In the genomic region with DNA sequence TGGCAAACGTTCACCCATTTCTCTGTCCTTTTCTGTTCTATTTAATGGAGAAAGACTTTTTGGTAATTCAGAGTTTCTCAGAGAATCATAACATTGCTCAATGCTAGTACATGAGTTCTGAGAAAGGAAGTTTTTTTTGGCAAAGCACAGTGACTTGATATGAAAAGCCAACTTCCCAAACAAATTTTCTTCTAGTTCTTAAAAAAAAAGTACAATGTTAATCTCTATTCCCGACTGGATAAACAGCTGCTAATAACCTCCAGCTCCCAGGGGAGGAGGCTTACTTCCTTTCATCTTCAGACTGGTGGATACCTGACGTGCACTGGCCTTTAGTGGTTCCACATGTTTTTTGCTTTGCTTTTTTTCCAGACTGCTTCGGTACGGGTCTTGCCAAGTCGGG, we compare ENCODE assay signal across 13 cellular contexts.
DNase-seq lines count a peak whose midpoint lies in the region; ATAC-seq and TF ChIP-seq lines count a peak whose summit lies in the region.
"Had no signal": no experiment of that assay in that cellular context is flagged by ENCODE, and none has a peak within 500 bp of the region (broad histone marks: within the 10 kb centered on the region; RNA-seq: fewer than 3 reads in every experiment).

No MANE protein-coding gene starts in this region.

- no peak for DNase-seq in Right ventricle myocardium inferior (ENCODE audit: missing footprints)
- no peak for DNase-seq in cardiac septum (ENCODE audit: low spot score)
- DNase-seq in fibroblast of the conjunctiva (ENCODE audit: low read depth) = peak; percentile 62
- DNase-seq in aorta = no peak
- DNase-seq in NCI-H748 (lab: John Stamatoyannopoulos, UW; ENCODE audit: unreplicated experiment) = no peak
- DNase-seq: activated T-cell treated with anti-CD3 and anti-CD28 coated beads, Interleukin-2, amount 50 U/mL, for 1 hour; effector CD8-positive, alpha-beta T cell; NK-92 treated with Interleukin-12 subunit alpha and Interleukin-12 subunit beta, amount 100 ng/mL, for 24 hours; stimulated activated CD4-positive, alpha-beta T cell treated with anti-CD3 and anti-CD28 coated beads, Interleukin-12 subunit alpha, Interleukin-12 subunit beta, amount 100 ng/mL, for 4 hours had no signal

- H3K27ac ChIP-seq in parathyroid adenoma (peak overlapping the region; percentile 47), aorta (ENCODE audit: low read depth in 1 of 2, low read length in 2 of 2) (peak overlapping the region; percentile 94 to 95)

- no peak overlapping the region for H3K4me2 ChIP-seq in parathyroid adenoma (ENCODE audit: low read length)

- intact Hi-C loops in Right ventricle myocardium inferior (cut with DNase I) = loop anchor here (5.0 kb wide), 2 partner anchors 78 to 343 kb away; partner anchors contain the start of gene TCF4
- intact Hi-C loops in cardiac septum (cut with DNase I) = loop anchor here (5.0 kb wide), 1 partner anchor 78 kb away; no protein-coding TSS in a partner anchor
- intact Hi-C loops in aorta (cut with DNase I) = loop anchor here (2.0 to 5.0 kb wide), 4 partner anchors 73 to 343 kb away; partner anchors contain the start of gene TCF4 (in 1 of the 2)

- H3K9me3 ChIP-seq in parathyroid adenoma (ENCODE audit: control insufficient read depth, low read length) = no peaks in the 10 kb centered on the region
- no peaks in the 10 kb centered on the region for H3K9me3 ChIP-seq in aorta (ENCODE audit: control insufficient read depth, low read length)
- H3K9me3 ChIP-seq: HAP-1 had no signal

- H3K36me3 ChIP-seq in parathyroid adenoma (ENCODE audit: control insufficient read depth, insufficient read depth, low read length) (no peaks in the 10 kb centered on the region), aorta (ENCODE audit: control insufficient read depth in 1 of 2, insufficient read depth in 2 of 2, low read length in 1 of 2) (no peaks in the 10 kb centered on the region)
- H3K36me3 ChIP-seq: HAP-1 had no signal

- H3K4me3 ChIP-seq in parathyroid adenoma (ENCODE audit: low read depth, low read length) (no peak overlapping the region), aorta (ENCODE audit: low read length in 2 of 2) (peak overlapping the region in 1 of 2 donors; percentile 3)
- H3K4me3 ChIP-seq: HAP-1 had no signal

- H3K4me1 ChIP-seq in parathyroid adenoma (peaks cover 3% of the 10 kb centered on the region), aorta (ENCODE audit: control insufficient read depth in 1 of 2, insufficient read depth in 2 of 2, low read length in 2 of 2) (peaks cover 3% of the 10 kb centered on the region in 2 donors)
- H3K4me1 ChIP-seq: HAP-1 had no signal

- H2AFZ ChIP-seq in parathyroid adenoma = no peak overlapping the region

- H3K9ac ChIP-seq in parathyroid adenoma = no peak overlapping the region

- H3K79me2 ChIP-seq in parathyroid adenoma = no peaks in the 10 kb centered on the region

- ATAC-seq in Right ventricle myocardium inferior (peak; percentile 78), aorta (ENCODE audit: low FRiP score) (peak; percentile 82), GM19452 (IDR thresholded peaks at IDR 0.05; ENCODE audit: unreplicated experiment) (no peak), HG03520 (IDR thresholded peaks at IDR 0.05; ENCODE audit: unreplicated experiment) (no peak)

- 2 to 4% methylated on average over 6 of the region's 6 CpGs for WGBS in aorta, 2 donors

- H3K27me3 ChIP-seq in parathyroid adenoma (ENCODE audit: control insufficient read depth, insufficient read depth, low read length) = no peaks in the 10 kb centered on the region
- H3K27me3 ChIP-seq in aorta (ENCODE audit: control insufficient read depth in 1 of 2, insufficient read depth in 2 of 2, low read length in 1 of 2) = no peaks in the 10 kb centered on the region

- TF ChIP-seq CTCF in parathyroid adenoma (IDR thresholded peaks at IDR 0.05) = no peak

Comparison
In these comparisons a context has a peak if more than half of its experiments do, and no peak if none do; other contexts are left out.
1. ATAC-seq: peak in Right ventricle myocardium inferior (single experiment) and aorta (single experiment); none in GM19452 (single experiment) and HG03520 (single experiment).